ENCODE assay signal across 18 cellular contexts in the genomic region with DNA sequence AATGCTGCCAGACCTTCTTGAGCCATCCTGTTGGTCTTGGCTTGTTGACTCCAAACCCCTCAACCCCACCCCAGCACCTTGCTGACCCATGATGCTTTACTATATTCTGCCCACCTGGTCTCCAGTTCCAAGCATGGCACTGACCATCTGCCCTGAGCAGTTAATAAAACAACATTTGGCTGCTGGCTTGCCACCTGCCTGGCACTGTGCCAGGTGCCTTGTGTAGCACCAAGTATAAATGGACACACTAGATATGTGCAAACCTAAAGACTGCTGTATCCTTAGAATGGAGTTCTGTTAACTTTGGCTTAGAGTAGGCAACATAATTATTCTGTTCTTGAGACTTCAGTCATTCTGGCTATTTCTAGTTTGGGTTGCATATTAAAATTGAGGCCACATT.
A peak's percentile ranks its signal among the peaks of the same experiment; 100 is the strongest.
DNase-seq lines count a peak whose midpoint lies in the region; ATAC-seq, FAIRE-seq and TF ChIP-seq lines count a peak whose summit lies in the region.
"Had no signal": no experiment of that assay in that cellular context is flagged by ENCODE, and none has a peak within 500 bp of the region (broad histone marks: within the 10 kb centered on the region; RNA-seq: fewer than 3 reads in every experiment).

No MANE protein-coding gene starts in this region.

- H3K4me2 ChIP-seq in OCI-LY1 (ENCODE audit: low read length) = no peak overlapping the region

- no peaks in the 10 kb centered on the region for H3K9me2 ChIP-seq in OCI-LY1 (ENCODE audit: low read depth, low read length)

- H3K4me1 ChIP-seq in OCI-LY1 (ENCODE audit: insufficient read depth, low read length, severe bottlenecking) (peaks cover 16% of the 10 kb centered on the region), small intestine (ENCODE audit: control insufficient read depth in 2 of 2, insufficient read depth in 1 of 2, low read depth in 1 of 2, low read length in 1 of 2) (no peaks in the 10 kb centered on the region), endodermal cell (ENCODE audit: control insufficient read depth, insufficient read depth, low read length) (no peaks in the 10 kb centered on the region)
- H3K4me1 ChIP-seq: prostate gland had no signal

- H3K27ac Mint-ChIP-seq in endodermal cell = no peak overlapping the region
- H3K27ac Mint-ChIP-seq: activated CD4-positive, alpha-beta T cell treated with anti-CD3 and anti-CD28 coated beads, Interleukin-2, amount 10 ng/mL, durations not matched to agents 7 days and 5 days; CD4-positive, alpha-beta T cell; immature natural killer cell; nephron had no signal

- H3K4me3 ChIP-seq in OCI-LY1 (ENCODE audit: low read depth, low read length, poor library complexity, severe bottlenecking) = no peak overlapping the region
- no peak overlapping the region for H3K4me3 ChIP-seq in small intestine (ENCODE audit: low read depth in 1 of 2, low read length in 2 of 2)
- no peak overlapping the region for H3K4me3 ChIP-seq in endodermal cell (ENCODE audit: low read length)
- H3K4me3 ChIP-seq: GM12878, prostate gland, upper lobe of left lung had no signal

- no peaks in the 10 kb centered on the region for H3K4me1 Mint-ChIP-seq in endodermal cell
- H3K4me1 Mint-ChIP-seq: activated CD4-positive, alpha-beta T cell treated with anti-CD3 and anti-CD28 coated beads, Interleukin-2, amount 10 ng/mL, durations not matched to agents 7 days and 5 days; immature natural killer cell; nephron had no signal

- H2AFZ ChIP-seq in OCI-LY1 (ENCODE audit: low read length) = no peak overlapping the region

- H3K27ac ChIP-seq in OCI-LY1 (ENCODE audit: low read depth, low read length, poor library complexity, severe bottlenecking) = peak overlapping the region; percentile 30
- no peak overlapping the region for H3K27ac ChIP-seq in small intestine (ENCODE audit: low read depth in 1 of 2, low read length in 1 of 2)
- H3K27ac ChIP-seq in endodermal cell (ENCODE audit: low read depth, low read length) = no peak overlapping the region
- H3K27ac ChIP-seq: prostate gland, upper lobe of left lung had no signal

- H3K9ac ChIP-seq in OCI-LY1 (ENCODE audit: low read length) (no peak overlapping the region), endodermal cell (ENCODE audit: extremely low read depth, low read length, poor library complexity, severe bottlenecking) (no peak overlapping the region)

- ATAC-seq in GM19328 (IDR thresholded peaks at IDR 0.05; ENCODE audit: unreplicated experiment) = no peak
- ATAC-seq: GM12878 had no signal

- H4K20me1 ChIP-seq in OCI-LY1 (ENCODE audit: insufficient read depth, low read length) = no peaks in the 10 kb centered on the region

- H3K79me2 ChIP-seq in OCI-LY1 (ENCODE audit: insufficient read depth, low read length) = no peaks in the 10 kb centered on the region

- FAIRE-seq in small intestine (lab: Jason Lieb, UNC) = no peak
- FAIRE-seq: GM12878 had no signal

- 0 out of 2 replicates have a peak, but pooled peaks cover 5% of the 10 kb centered on the region for H3K9me3 ChIP-seq in OCI-LY1 (ENCODE audit: low read length)
- H3K9me3 ChIP-seq in small intestine (ENCODE audit: control insufficient read depth, low read depth) = no peaks in the 10 kb centered on the region
- no peaks in the 10 kb centered on the region for H3K9me3 ChIP-seq in endodermal cell (ENCODE audit: control insufficient read depth, low read length)
- H3K9me3 ChIP-seq: prostate gland, upper lobe of left lung had no signal

- no peaks in the 10 kb centered on the region for H3F3A ChIP-seq in OCI-LY1 (ENCODE audit: insufficient read depth, low read length)

- H3K36me3 Mint-ChIP-seq in endodermal cell (ENCODE audit: low read depth) = peaks cover 2% of the 10 kb centered on the region
- H3K36me3 Mint-ChIP-seq: immature natural killer cell had no signal

- H3K27me3 Mint-ChIP-seq in endodermal cell (ENCODE audit: insufficient read depth) = no peaks in the 10 kb centered on the region

- TF ChIP-seq CTCF in OCI-LY1 (IDR thresholded peaks at IDR 0.05; ENCODE audit: low read length) (no peak), endodermal cell (conservative IDR thresholded peaks at IDR 0.05) (no peak)

- no peaks in the 10 kb centered on the region for H3K36me3 ChIP-seq in OCI-LY1 (ENCODE audit: insufficient read depth, low read length)
- H3K36me3 ChIP-seq in small intestine (ENCODE audit: control insufficient read depth in 2 of 2, insufficient read depth in 2 of 2, low read length in 2 of 2) = no peaks in the 10 kb centered on the region
- no peaks in the 10 kb centered on the region for H3K36me3 ChIP-seq in endodermal cell (ENCODE audit: control insufficient read depth, insufficient read depth, low read length)
- H3K36me3 ChIP-seq: prostate gland, upper lobe of left lung had no signal

- H3K27me3 ChIP-seq in OCI-LY1 (ENCODE audit: insufficient read depth, low read length) (no peaks in the 10 kb centered on the region), small intestine (ENCODE audit: control insufficient read depth in 2 of 2, insufficient read depth in 2 of 2, low read length in 2 of 2) (no peaks in the 10 kb centered on the region), endodermal cell (ENCODE audit: control insufficient read depth, insufficient read depth, low read length, poor library complexity, severe bottlenecking) (no peaks in the 10 kb centered on the region)
- H3K27me3 ChIP-seq: upper lobe of left lung had no signal

- H3K9me3 Mint-ChIP-seq in endodermal cell = no peaks in the 10 kb centered on the region
- H3K9me3 Mint-ChIP-seq: activated CD4-positive, alpha-beta T cell treated with anti-CD3 and anti-CD28 coated beads, Interleukin-2, amount 10 ng/mL, durations not matched to agents 7 days and 5 days; CD4-positive, alpha-beta T cell had no signal

- H3K4me3 Mint-ChIP-seq in endodermal cell = no peak overlapping the region
- H3K4me3 Mint-ChIP-seq: activated CD4-positive, alpha-beta T cell treated with anti-CD3 and anti-CD28 coated beads, Interleukin-2, amount 10 ng/mL, durations not matched to agents 7 days and 5 days; CD4-positive, alpha-beta T cell; immature natural killer cell; nephron had no signal

- DNase-seq in NCI-H2227 (lab: John Stamatoyannopoulos, UW; ENCODE audit: unreplicated experiment) (peak; percentile 4), NCI-H2227 treated with DMSO at 0.1 percent for 48 hours (lab: John Stamatoyannopoulos, UW) (no peak), NCI-H1105 treated with DMSO at 0.1 percent for 48 hours (lab: John Stamatoyannopoulos, UW) (peak; percentile 79), small intestine (peak; percentile 24), endodermal cell (no peak), T1000 (lab: John Stamatoyannopoulos, UW) (no peak)
- DNase-seq: activated CD4-positive, alpha-beta T cell treated with anti-CD3 and anti-CD28 coated beads, Interleukin-2, amount 10 ng/mL, durations not matched to agents 7 days and 5 days; activated naive CD4-positive, alpha-beta T cell treated with anti-CD3 and anti-CD28 coated beads, Interleukin-2, amount 50 U/mL, for 16 hours; CD4-positive, alpha-beta T cell; immature natural killer cell; KG1; NCI-H1694 treated with DMSO at 0.1 percent for 48 hours; upper lobe of left lung had no signal

Comparison
In these comparisons a context has a peak if more than half of its experiments do, and no peak if none do; other contexts are left out.
1. DNase-seq: peak in NCI-H2227 (single experiment), NCI-H1105 treated with DMSO at 0.1 percent for 48 hours (single experiment) and small intestine (single experiment); none in NCI-H2227 treated with DMSO at 0.1 percent for 48 hours (single experiment), endodermal cell (single experiment) and T1000 (single experiment).